In genomic region chr6:131295081-131295480, GRCh38 we compare ENCODE assay signal across 27 cellular contexts.
"Had no signal": no experiment of that assay in that cellular context is flagged by ENCODE, and none has a peak within 500 bp of the region (broad histone marks: within the 10 kb centered on the region; RNA-seq: fewer than 3 reads in every experiment).

No MANE protein-coding gene starts in this region.

- H3K36me3 Mint-ChIP-seq: activated naive CD4-positive, alpha-beta T cell treated with anti-CD3 and anti-CD28 coated beads, Interleukin-2, amount 50 U/mL, for 72 hours had no signal

- H3K4me1 ChIP-seq: ascending aorta, psoas muscle, right atrium auricular region had no signal

- H3K27me3 ChIP-seq: adrenal gland, ascending aorta, brain microvascular endothelial cell, pancreas, right atrium auricular region, thyroid gland had no signal

- H3K36me3 ChIP-seq: adrenal gland, ascending aorta, brain microvascular endothelial cell, left ventricle myocardium inferior, pancreas, right atrium auricular region, thyroid gland, WERI-Rb-1 had no signal

- DNase-seq: activated CD4-positive, alpha-beta T cell treated with anti-CD3 and anti-CD28 coated beads for 1 hour; activated CD4-positive, alpha-beta T cell treated with anti-CD3 and anti-CD28 coated beads, Interleukin-2, amount 50 U/mL, for 1 hour; activated CD8-positive, alpha-beta T cell treated with anti-CD3 and anti-CD28 coated beads, Interleukin-2, amount 10 ng/mL, durations not matched to agents 7 days and 5 days; activated gamma-delta T cell treated with Interleukin-2 at 50 U/mL for 16 hours; adrenal gland; brain microvascular endothelial cell; central memory CD4-positive, alpha-beta T cell; dermis blood vessel endothelial cell; effector CD8-positive, alpha-beta T cell; foreskin melanocyte; immature natural killer cell; left ventricle myocardium inferior; mammary epithelial cell; midbrain; pancreas; psoas muscle; stimulated activated CD4-positive, alpha-beta T cell treated with anti-CD3 and anti-CD28 coated beads, Interleukin-12 subunit alpha, Interleukin-12 subunit beta, amount 100 ng/mL, for 4 hours; stimulated activated CD4-positive, alpha-beta T cell treated with anti-CD3 and anti-CD28 coated beads, Interleukin-4, amount 100 ng/mL, for 4 hours; stimulated activated naive CD8-positive, alpha-beta T cell treated with anti-CD3 and anti-CD28 coated beads, Interleukin-15, Interleukin-2, amounts not matched to agents 100 U/mL and 50 U/mL, for 24 hours; substantia nigra; WERI-Rb-1 had no signal

- H3K9me3 Mint-ChIP-seq: activated naive CD4-positive, alpha-beta T cell treated with anti-CD3 and anti-CD28 coated beads, Interleukin-2, amount 50 U/mL, for 72 hours; immature natural killer cell; nephron had no signal

- ATAC-seq: activated CD8-positive, alpha-beta T cell treated with anti-CD3 and anti-CD28 coated beads, Interleukin-2, amount 10 ng/mL, durations not matched to agents 7 days and 5 days; activated naive CD4-positive, alpha-beta T cell treated with anti-CD3 and anti-CD28 coated beads, Interleukin-2, amount 50 U/mL, for 72 hours; pancreas; psoas muscle; stimulated activated naive CD8-positive, alpha-beta T cell treated with anti-CD3 and anti-CD28 coated beads, Interleukin-15, Interleukin-2, amounts not matched to agents 100 U/mL and 50 U/mL, for 24 hours had no signal

- FAIRE-seq: pancreas, TTC549 had no signal

- H3K27ac Mint-ChIP-seq: activated CD8-positive, alpha-beta T cell treated with anti-CD3 and anti-CD28 coated beads, Interleukin-2, amount 10 ng/mL, durations not matched to agents 7 days and 5 days; nephron had no signal

- H3K4me3 ChIP-seq: adrenal gland, ascending aorta, left ventricle myocardium inferior, pancreas, psoas muscle, right atrium auricular region, thyroid gland had no signal

- H3K27ac ChIP-seq: adrenal gland, ascending aorta, brain microvascular endothelial cell, left ventricle myocardium inferior, pancreas, psoas muscle, right atrium auricular region, thyroid gland, WERI-Rb-1 had no signal

- H3K4me3 Mint-ChIP-seq: activated CD8-positive, alpha-beta T cell treated with anti-CD3 and anti-CD28 coated beads, Interleukin-2, amount 10 ng/mL, durations not matched to agents 7 days and 5 days; immature natural killer cell; nephron had no signal

- H3K9me3 ChIP-seq: adrenal gland, ascending aorta, left ventricle myocardium inferior, pancreas, psoas muscle, right atrium auricular region, thyroid gland had no signal
